In genomic region chr1:234925440-234926251, GRCh38 we compare ENCODE assay signal across 8 cellular contexts.
DNase-seq lines count a peak whose midpoint lies in the region; ATAC-seq, FAIRE-seq and TF ChIP-seq lines count a peak whose summit lies in the region.

No MANE protein-coding gene starts in this region.

- peak overlapping the region; percentile 8 to 11 for H3K9ac ChIP-seq in kidney (ENCODE audit: low read length in 2 of 2)

- H3K36me3 ChIP-seq in brain microvascular endothelial cell (replicated peaks) = no peaks in the 10 kb centered on the region
- H3K36me3 ChIP-seq in kidney (ENCODE audit: control insufficient read depth in 1 of 2, insufficient read depth in 2 of 2, low read length in 2 of 2) = no peaks in the 10 kb centered on the region
- H3K36me3 ChIP-seq in HAP-1 (replicated peaks) = no peaks in the 10 kb centered on the region

- peak overlapping the region; percentile 72 for H3K27ac ChIP-seq in brain microvascular endothelial cell
- peak overlapping the region; percentile 40 to 88 for H3K27ac ChIP-seq in kidney (ENCODE audit: low read depth in 2 of 2, low read length in 2 of 2)

- in situ Hi-C loops in brain microvascular endothelial cell (cut with HindIII; ENCODE audit: low pct_ligation_motif_present, low sequenced_read_pairs) = no loop called here
- in situ Hi-C loops in HAP-1 (cut with MboI; ENCODE audit: low sequenced_read_pairs) = no loop called here

- H3K4me1 ChIP-seq in kidney (ENCODE audit: control insufficient read depth in 1 of 2, insufficient read depth in 1 of 2, low read depth in 1 of 2, low read length in 2 of 2) (peaks cover 28 to 40% of the 10 kb centered on the region in 2 donors), HAP-1 (no peaks in the 10 kb centered on the region)

- H3K4me3 ChIP-seq in brain microvascular endothelial cell (ENCODE audit: low read depth, low read length) (no peak overlapping the region), kidney (ENCODE audit: low read length in 2 of 2) (peak overlapping the region in 1 of 2 donors; percentile 38), HAP-1 (no peak overlapping the region)

- no peak for ATAC-seq in GM19452 (IDR thresholded peaks at IDR 0.05; ENCODE audit: unreplicated experiment)
- no peak for ATAC-seq in GM18505 (IDR thresholded peaks at IDR 0.05; ENCODE audit: unreplicated experiment)

- intact Hi-C loops in kidney (cut with DNase I) = no loop called here

- peak; percentile 72 for FAIRE-seq in kidney (lab: Jason Lieb, UNC)

- no peak for TF ChIP-seq POLR2A in GM18505 (IDR thresholded peaks at IDR 0.05; ENCODE audit: borderline replicate concordance, extremely low read depth, insufficient read depth, insufficient read length)

- DNase-seq in DMS53 (lab: John Stamatoyannopoulos, UW) (peak; percentile 75), MV-4-11 (lab: John Stamatoyannopoulos, UW) (peak; percentile 59), brain microvascular endothelial cell (peak; percentile 98), kidney (no peak), HAP-1 (ENCODE audit: low spot score in 2 of 2) (no peak)
- peak; percentile 24 for DNase-seq in stimulated activated CD8-positive, alpha-beta memory T cell treated with anti-CD3 and anti-CD28 coated beads, Interleukin-4, amount 100 ng/mL, for 48 hours

- TF ChIP-seq CTCF in brain microvascular endothelial cell (IDR thresholded peaks at IDR 0.05; ENCODE audit: low read depth, low read length, missing control alignments) (no peak), kidney (IDR thresholded peaks at IDR 0.05; ENCODE audit: borderline replicate concordance, extremely low read depth, insufficient read depth) (no peak)

- H3K9me3 ChIP-seq in kidney (ENCODE audit: control insufficient read depth in 1 of 2, low read length in 2 of 2) (no peaks in the 10 kb centered on the region), HAP-1 (no peaks in the 10 kb centered on the region)

- H3K27me3 ChIP-seq in brain microvascular endothelial cell (replicated peaks) = no peaks in the 10 kb centered on the region
- no peaks in the 10 kb centered on the region for H3K27me3 ChIP-seq in HAP-1 (ENCODE audit: low read depth)

Comparison
In these comparisons a context has a peak if more than half of its experiments do, and no peak if none do; other contexts are left out.
1. DNase-seq: peak in DMS53 (single experiment), MV-4-11 (single experiment), brain microvascular endothelial cell (single experiment) and stimulated activated CD8-positive, alpha-beta memory T cell treated with anti-CD3 and anti-CD28 coated beads, Interleukin-4, amount 100 ng/mL, for 48 hours (single experiment); none in kidney (single experiment) and HAP-1 (0 of 2).